In the genomic region with DNA sequence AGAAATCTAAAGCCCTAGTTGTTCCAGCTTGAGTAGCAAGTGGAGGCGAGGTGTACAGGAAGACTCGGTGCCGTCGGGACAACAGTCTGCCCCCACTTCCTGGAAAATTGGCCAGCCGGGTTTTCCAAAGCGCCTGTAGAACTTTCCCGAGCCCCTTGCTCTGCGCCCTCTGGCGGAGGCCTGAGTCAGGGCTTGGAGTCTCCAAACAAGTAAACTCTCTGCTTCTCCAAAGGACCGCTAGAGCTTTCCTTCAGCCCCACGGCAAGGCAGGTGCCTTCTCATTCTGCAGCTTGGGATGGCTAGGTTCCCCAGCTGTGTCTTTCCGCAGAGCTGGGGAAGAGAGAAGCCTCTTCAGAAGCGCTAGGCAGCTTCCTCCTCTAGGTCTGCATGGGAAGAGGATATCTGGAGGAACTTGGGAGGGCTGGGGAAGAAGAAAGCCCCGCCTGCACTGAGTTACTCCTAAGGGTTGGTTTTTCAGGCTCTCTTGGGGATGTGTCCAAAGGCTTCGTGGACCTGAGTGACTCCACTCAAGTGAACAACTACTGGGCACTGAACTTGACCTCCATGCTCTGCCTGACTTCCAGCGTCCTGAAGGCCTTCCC, we compare ENCODE assay signal across 8 cellular contexts. TPM values are rescaled to one million over a fixed set of nuclear protein-coding genes. Genes with fewer than 3 reads are reported as not detected.
DNase-seq lines count a peak whose midpoint lies in the region; ATAC-seq lines count a peak whose summit lies in the region.

No MANE protein-coding gene starts in this region.

- peak; percentile 31 for ATAC-seq in GM18870 (IDR thresholded peaks at IDR 0.05; ENCODE audit: unreplicated experiment)
- ATAC-seq in HG03196 (IDR thresholded peaks at IDR 0.05; ENCODE audit: unreplicated experiment), result peak; percentile 29
- peak; percentile 74 for ATAC-seq in left lobe of liver

- DNase-seq in AG08395 (ENCODE audit: low spot score) (peak; percentile 88), NCI-H226 (peak; percentile 82), dermis microvascular lymphatic vessel endothelial cell (ENCODE audit: low read depth in 2 of 2) (peak; percentile 72 to 87), left lobe of liver (ENCODE audit: low spot score) (peak; percentile 90)
- DNase-seq in activated CD4-positive, CD25-positive, alpha-beta regulatory T cell treated with anti-CD3 and anti-CD28 coated beads, Interleukin-2, amount 50 U/mL, for 72 hours, result peak; percentile 52
- peak; percentile 48 for DNase-seq in stimulated activated CD4-positive, alpha-beta T cell treated with anti-CD3 and anti-CD28 coated beads, Interleukin-1b, Interleukin-23, amount 100 ng/mL, for 48 hours

RNA-seq across cellular contexts. Expression of a gene that starts 0.7 kb away (rescaled TPM):
- total RNA-seq in dermis microvascular lymphatic vessel endothelial cell (33.9 and 45.8 TPM in 2 replicates), left lobe of liver (64.5 TPM)

RNA-seq across cellular contexts. Expression of a gene that starts 29.4 kb away (rescaled TPM):
- total RNA-seq in dermis microvascular lymphatic vessel endothelial cell (not detected in 2 replicates), left lobe of liver (0.20 TPM)

Comparison
In these comparisons a context has a peak if more than half of its experiments do, and no peak if none do; other contexts are left out.
1. Peak in every context shown above with its lines: DNase-seq and ATAC-seq.